Comparison of ENCODE assay signal across 2 cellular contexts in genomic region chrX:153384973-153385372, GRCh38. TPM values are rescaled to one million over a fixed set of nuclear protein-coding genes. Genes with fewer than 3 reads are reported as not detected.
"Had no signal": no experiment of that assay in that cellular context is flagged by ENCODE, and none has a peak within 500 bp of the region (broad histone marks: within the 10 kb centered on the region; RNA-seq: fewer than 3 reads in every experiment).

No MANE protein-coding gene starts in this region.

RNA-seq across cellular contexts. Expression of gene PNMA6E, which starts 16.2 kb away (rescaled TPM):
- total RNA-seq: G401, GM12878 had no signal
- polyA plus RNA-seq: GM12878 had no signal

RNA-seq across cellular contexts. Expression of gene ZFP92, which starts 26.3 kb away (rescaled TPM):
- total RNA-seq: G401 had no signal
